In genomic region chr7:92433019-92433418, GRCh38 we compare ENCODE assay signal across 43 cellular contexts. TPM values are rescaled to one million over a fixed set of nuclear protein-coding genes. Genes with fewer than 3 reads are reported as not detected.
"Had no signal": no experiment of that assay in that cellular context is flagged by ENCODE, and none has a peak within 500 bp of the region (broad histone marks: within the 10 kb centered on the region; RNA-seq: fewer than 3 reads in every experiment).

No MANE protein-coding gene starts in this region.

- H3K27me3 Mint-ChIP-seq: activated naive CD4-positive, alpha-beta T cell treated with anti-CD3 and anti-CD28 coated beads, Interleukin-2, amount 50 U/mL, for 24 hours; activated naive CD8-positive, alpha-beta T cell; activated naive CD8-positive, alpha-beta T cell treated with anti-CD3 and anti-CD28 coated beads for 36 hours; activated T-cell treated with anti-CD3 and anti-CD28 coated beads, Interleukin-2, amount 50 U/mL, for 24 hours had no signal

- H3K27ac Mint-ChIP-seq: activated naive CD4-positive, alpha-beta T cell treated with anti-CD3 and anti-CD28 coated beads for 36 hours; activated naive CD4-positive, alpha-beta T cell treated with anti-CD3 and anti-CD28 coated beads, Interleukin-2, amount 10 ng/mL, durations not matched to agents 7 days and 5 days; activated naive CD4-positive, alpha-beta T cell treated with anti-CD3 and anti-CD28 coated beads, Interleukin-2, amount 50 U/mL, for 24 hours; activated naive CD4-positive, alpha-beta T cell treated with anti-CD3 and anti-CD28 coated beads, Interleukin-2, amount 50 U/mL, for 72 hours; activated naive CD8-positive, alpha-beta T cell; activated naive CD8-positive, alpha-beta T cell treated with anti-CD3 and anti-CD28 coated beads for 36 hours; activated naive CD8-positive, alpha-beta T cell treated with anti-CD3 and anti-CD28 coated beads, Interleukin-2, amount 10 ng/mL, durations not matched to agents 7 days and 5 days; activated naive CD8-positive, alpha-beta T cell treated with anti-CD3 and anti-CD28 coated beads, Interleukin-2, amount 50 U/mL, for 24 hours; activated T-cell treated with anti-CD3 and anti-CD28 coated beads, Interleukin-2, amount 50 U/mL, for 24 hours; activated T-cell treated with anti-CD3 and anti-CD28 coated beads, Interleukin-2, amount 50 U/mL, for 72 hours; activated T-helper 1 cell treated with anti-CD3 and anti-CD28 coated beads, Interleukin-12 subunit alpha, Interleukin-12 subunit beta, Interleukin-2, Interleukin-4 antibody, amounts not matched to agents 30 ng/mL and 10 ng/mL and 1 ng/mL, durations not matched to agents 14 hours and 24 hours and 36 hours; activated T-helper 17 cell treated with anti-CD3 and anti-CD28 coated beads, Interleukin-2, amount 50 U/mL, for 72 hours; activated T-helper 2 cell treated with anti-CD3 and anti-CD28 coated beads, Interferon-gamma antibody, Interleukin-2, Interleukin-4, amounts not matched to agents 10 μg/mL and 5 μg/mL and 100 μg/mL, durations not matched to agents 14 hours and 24 hours and 36 hours; brain had no signal

- H3K36me3 ChIP-seq: adrenal gland, ascending aorta, brain microvascular endothelial cell, breast epithelium, cardiac muscle cell had no signal

- H3K9me3 Mint-ChIP-seq: activated naive CD4-positive, alpha-beta T cell treated with anti-CD3 and anti-CD28 coated beads for 36 hours; activated naive CD4-positive, alpha-beta T cell treated with anti-CD3 and anti-CD28 coated beads, Interleukin-2, amount 10 ng/mL, durations not matched to agents 7 days and 5 days; activated naive CD4-positive, alpha-beta T cell treated with anti-CD3 and anti-CD28 coated beads, Interleukin-2, amount 50 U/mL, for 24 hours; activated naive CD4-positive, alpha-beta T cell treated with anti-CD3 and anti-CD28 coated beads, Interleukin-2, amount 50 U/mL, for 72 hours; activated naive CD8-positive, alpha-beta T cell treated with anti-CD3 and anti-CD28 coated beads for 36 hours; activated naive CD8-positive, alpha-beta T cell treated with anti-CD3 and anti-CD28 coated beads, Interleukin-2, amount 10 ng/mL, durations not matched to agents 7 days and 5 days; activated naive CD8-positive, alpha-beta T cell treated with anti-CD3 and anti-CD28 coated beads, Interleukin-2, amount 50 U/mL, for 24 hours; activated T-cell treated with anti-CD3 and anti-CD28 coated beads, Interleukin-2, amount 50 U/mL, for 24 hours; activated T-cell treated with anti-CD3 and anti-CD28 coated beads, Interleukin-2, amount 50 U/mL, for 4 hours; activated T-cell treated with anti-CD3 and anti-CD28 coated beads, Interleukin-2, amount 50 U/mL, for 72 hours; activated T-helper 1 cell treated with anti-CD3 and anti-CD28 coated beads, Interleukin-12 subunit alpha, Interleukin-12 subunit beta, Interleukin-2, Interleukin-4 antibody, amounts not matched to agents 30 ng/mL and 10 ng/mL and 1 ng/mL, durations not matched to agents 14 hours and 24 hours and 36 hours; activated T-helper 17 cell treated with anti-CD3 and anti-CD28 coated beads, Interleukin-2, amount 50 U/mL, for 72 hours; activated T-helper 2 cell treated with anti-CD3 and anti-CD28 coated beads, Interferon-gamma antibody, Interleukin-2, Interleukin-4, amounts not matched to agents 10 μg/mL and 5 μg/mL and 100 μg/mL, durations not matched to agents 14 hours and 24 hours and 36 hours; brain; central memory CD8-positive, alpha-beta T cell had no signal

- H3K4me1 ChIP-seq: adrenal gland, ascending aorta, body of pancreas, breast epithelium had no signal

- H3K27ac ChIP-seq: adrenal gland, ascending aorta, body of pancreas, brain microvascular endothelial cell, breast epithelium, cardiac muscle cell had no signal

- ATAC-seq: activated naive CD4-positive, alpha-beta T cell treated with anti-CD3 and anti-CD28 coated beads, Interleukin-2, amount 50 U/mL, for 72 hours; activated naive CD8-positive, alpha-beta T cell treated with anti-CD3 and anti-CD28 coated beads, Interleukin-2, amount 50 U/mL, for 24 hours; activated T-cell treated with anti-CD3 and anti-CD28 coated beads, Interleukin-2, amount 50 U/mL, for 4 hours; activated T-cell treated with anti-CD3 and anti-CD28 coated beads, Interleukin-2, amount 50 U/mL, for 72 hours; activated T-helper 17 cell treated with anti-CD3 and anti-CD28 coated beads, Interleukin-2, amount 50 U/mL, for 72 hours; body of pancreas had no signal

- H3K4me3 Mint-ChIP-seq: activated naive CD4-positive, alpha-beta T cell treated with anti-CD3 and anti-CD28 coated beads for 36 hours; activated naive CD4-positive, alpha-beta T cell treated with anti-CD3 and anti-CD28 coated beads, Interleukin-2, amount 10 ng/mL, durations not matched to agents 7 days and 5 days; activated naive CD4-positive, alpha-beta T cell treated with anti-CD3 and anti-CD28 coated beads, Interleukin-2, amount 50 U/mL, for 24 hours; activated naive CD8-positive, alpha-beta T cell; activated naive CD8-positive, alpha-beta T cell treated with anti-CD3 and anti-CD28 coated beads for 36 hours; activated naive CD8-positive, alpha-beta T cell treated with anti-CD3 and anti-CD28 coated beads, Interleukin-2, amount 10 ng/mL, durations not matched to agents 7 days and 5 days; activated naive CD8-positive, alpha-beta T cell treated with anti-CD3 and anti-CD28 coated beads, Interleukin-2, amount 50 U/mL, for 24 hours; activated T-cell treated with anti-CD3 and anti-CD28 coated beads, Interleukin-2, amount 50 U/mL, for 24 hours; activated T-cell treated with anti-CD3 and anti-CD28 coated beads, Interleukin-2, amount 50 U/mL, for 4 hours; activated T-cell treated with anti-CD3 and anti-CD28 coated beads, Interleukin-2, amount 50 U/mL, for 72 hours; activated T-helper 1 cell treated with anti-CD3 and anti-CD28 coated beads, Interleukin-12 subunit alpha, Interleukin-12 subunit beta, Interleukin-2, Interleukin-4 antibody, amounts not matched to agents 30 ng/mL and 10 ng/mL and 1 ng/mL, durations not matched to agents 14 hours and 24 hours and 36 hours; activated T-helper 17 cell treated with anti-CD3 and anti-CD28 coated beads, Interleukin-2, amount 50 U/mL, for 72 hours; brain; central memory CD8-positive, alpha-beta T cell had no signal

- FAIRE-seq: astrocyte had no signal

- H3K9me3 ChIP-seq: adrenal gland, ascending aorta, body of pancreas, breast epithelium had no signal

- H3K4me3 ChIP-seq: adrenal gland, ascending aorta, body of pancreas, breast epithelium, cardiac muscle cell had no signal

- H3K27me3 ChIP-seq: adrenal gland, ascending aorta, body of pancreas, brain microvascular endothelial cell, breast epithelium, cardiac muscle cell had no signal

- DNase-seq: activated effector memory CD4-positive, alpha-beta T cell treated with anti-CD3 and anti-CD28 coated beads, Interleukin-2, amount 50 U/mL, for 16 hours; activated effector memory CD4-positive, alpha-beta T cell treated with Interleukin-2 at 50 U/mL for 16 hours; activated gamma-delta T cell; activated gamma-delta T cell treated with Interleukin-2 at 50 U/mL for 16 hours; activated naive CD4-positive, alpha-beta T cell; activated naive CD4-positive, alpha-beta T cell treated with anti-CD3 and anti-CD28 coated beads for 36 hours; activated naive CD4-positive, alpha-beta T cell treated with anti-CD3 and anti-CD28 coated beads, Interleukin-2, amount 10 ng/mL, durations not matched to agents 7 days and 5 days; activated naive CD4-positive, alpha-beta T cell treated with anti-CD3 and anti-CD28 coated beads, Interleukin-2, amount 50 U/mL, for 16 hours; activated naive CD4-positive, alpha-beta T cell treated with Interleukin-2 at 50 U/mL for 16 hours; activated naive CD8-positive, alpha-beta T cell treated with anti-CD3 and anti-CD28 coated beads for 36 hours; activated naive CD8-positive, alpha-beta T cell treated with anti-CD3 and anti-CD28 coated beads, Interleukin-2, amount 10 ng/mL, durations not matched to agents 7 days and 5 days; activated naive CD8-positive, alpha-beta T cell treated with anti-CD3 and anti-CD28 coated beads, Interleukin-2, amount 50 U/mL, for 24 hours; activated T-cell treated with anti-CD3 and anti-CD28 coated beads, Interleukin-2, amount 50 U/mL, for 24 hours; activated T-cell treated with anti-CD3 and anti-CD28 coated beads, Interleukin-2, amount 50 U/mL, for 4 hours; activated T-cell treated with anti-CD3 and anti-CD28 coated beads, Interleukin-2, amount 50 U/mL, for 48 hours; activated T-cell treated with anti-CD3 and anti-CD28 coated beads, Interleukin-2, amount 50 U/mL, for 72 hours; adrenal gland; amniotic stem cell; amygdala; anterior cingulate cortex; aorta; body of pancreas; brain microvascular endothelial cell; caudate nucleus; central memory CD4-positive, alpha-beta T cell; cerebellar nuclear complex had no signal

- H3K36me3 Mint-ChIP-seq: activated naive CD4-positive, alpha-beta T cell treated with anti-CD3 and anti-CD28 coated beads, Interleukin-2, amount 10 ng/mL, durations not matched to agents 7 days and 5 days; activated naive CD4-positive, alpha-beta T cell treated with anti-CD3 and anti-CD28 coated beads, Interleukin-2, amount 50 U/mL, for 24 hours; activated naive CD4-positive, alpha-beta T cell treated with anti-CD3 and anti-CD28 coated beads, Interleukin-2, amount 50 U/mL, for 72 hours; activated naive CD8-positive, alpha-beta T cell; activated naive CD8-positive, alpha-beta T cell treated with anti-CD3 and anti-CD28 coated beads for 36 hours; activated naive CD8-positive, alpha-beta T cell treated with anti-CD3 and anti-CD28 coated beads, Interleukin-2, amount 10 ng/mL, durations not matched to agents 7 days and 5 days; brain had no signal

- H3K4me1 Mint-ChIP-seq: activated naive CD4-positive, alpha-beta T cell treated with anti-CD3 and anti-CD28 coated beads, Interleukin-2, amount 50 U/mL, for 24 hours; activated naive CD8-positive, alpha-beta T cell treated with anti-CD3 and anti-CD28 coated beads for 36 hours; activated naive CD8-positive, alpha-beta T cell treated with anti-CD3 and anti-CD28 coated beads, Interleukin-2, amount 50 U/mL, for 24 hours; activated T-helper 17 cell treated with anti-CD3 and anti-CD28 coated beads, Interleukin-2, amount 50 U/mL, for 72 hours; brain; central memory CD8-positive, alpha-beta T cell had no signal

RNA-seq across cellular contexts. Expression of gene ERVW-1, which starts 44.7 kb away (rescaled TPM):
- total RNA-seq: activated naive CD4-positive, alpha-beta T cell treated with anti-CD3 and anti-CD28 coated beads for 36 hours; activated naive CD8-positive, alpha-beta T cell treated with anti-CD3 and anti-CD28 coated beads for 36 hours; activated naive CD8-positive, alpha-beta T cell treated with anti-CD3 and anti-CD28 coated beads, Interleukin-2, amount 10 ng/mL, durations not matched to agents 7 days and 5 days; activated T-cell treated with anti-CD3 and anti-CD28 coated beads, Interleukin-2, amount 50 U/mL, for 4 hours; activated T-cell treated with anti-CD3 and anti-CD28 coated beads, Interleukin-2, amount 50 U/mL, for 72 hours; activated T-helper 1 cell treated with anti-CD3 and anti-CD28 coated beads, Interleukin-12 subunit alpha, Interleukin-12 subunit beta, Interleukin-2, Interleukin-4 antibody, amounts not matched to agents 30 ng/mL and 10 ng/mL and 1 ng/mL, durations not matched to agents 14 hours and 24 hours and 36 hours; activated T-helper 17 cell treated with anti-CD3 and anti-CD28 coated beads, Interleukin-2, amount 50 U/mL, for 72 hours; activated T-helper 2 cell treated with anti-CD3 and anti-CD28 coated beads, Interferon-gamma antibody, Interleukin-2, Interleukin-4, amounts not matched to agents 10 μg/mL and 5 μg/mL and 100 μg/mL, durations not matched to agents 14 hours and 24 hours and 36 hours; adrenal gland; aorta; ascending aorta; astrocyte; body of pancreas; breast epithelium; bronchial epithelial cell; cardiac muscle cell; cardiac septum; cerebellum; chondrocyte had no signal
- polyA plus RNA-seq: adipose tissue, adrenal gland, aorta, cardiac muscle cell had no signal
